ENCODE assay signal across 10 cellular contexts in the genomic region with DNA sequence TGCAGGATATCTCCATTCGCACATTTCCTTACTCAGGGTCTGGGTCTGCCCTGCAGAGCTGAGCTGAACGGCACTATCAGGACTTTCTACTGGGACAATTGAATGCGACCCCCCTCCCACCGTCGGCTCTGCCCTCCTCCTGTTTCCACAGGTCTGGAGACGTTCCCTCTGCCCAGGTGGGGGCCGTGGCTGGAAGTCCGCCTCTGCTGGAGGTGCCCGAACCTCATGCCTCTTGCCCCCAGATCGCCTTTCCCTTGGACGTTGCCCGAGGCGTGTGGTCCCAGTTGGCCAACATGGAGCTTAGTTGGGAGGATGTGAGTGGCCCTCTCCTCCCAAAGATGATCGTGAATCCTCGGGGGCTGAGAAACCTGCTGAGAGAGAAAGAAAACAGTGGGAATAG. TPM values are rescaled to one million over a fixed set of nuclear protein-coding genes. Genes with fewer than 3 reads are reported as not detected.
A peak's percentile ranks its signal among the peaks of the same experiment; 100 is the strongest.
DNase-seq lines count a peak whose midpoint lies in the region; ATAC-seq, FAIRE-seq and TF ChIP-seq lines count a peak whose summit lies in the region.
"Had no signal": no experiment of that assay in that cellular context is flagged by ENCODE, and none has a peak within 500 bp of the region (broad histone marks: within the 10 kb centered on the region; RNA-seq: fewer than 3 reads in every experiment).

No MANE protein-coding gene starts in this region.

- H3K9me3 Mint-ChIP-seq in activated naive CD8-positive, alpha-beta T cell treated with anti-CD3 and anti-CD28 coated beads for 36 hours: peaks cover 10% of the 10 kb centered on the region
- H3K9me3 Mint-ChIP-seq in naive B cell: peaks cover 5 to 15% (median 14%) of the 10 kb centered on the region in 7 donors

- H3K27me3 ChIP-seq in BE2C: no peaks in the 10 kb centered on the region

- TF ChIP-seq CTCF in BE2C (IDR thresholded peaks at IDR 0.05; ENCODE audit: low read depth, low read length): no peak

- H3K4me3 ChIP-seq in BE2C (ENCODE audit: low read depth, low read length): peak overlapping the region; percentile 51

- H3K27me3 Mint-ChIP-seq in activated naive CD8-positive, alpha-beta T cell treated with anti-CD3 and anti-CD28 coated beads for 36 hours: peaks cover 40% of the 10 kb centered on the region
- H3K27me3 Mint-ChIP-seq in naive B cell: peaks cover 8 to 37% (median 27%) of the 10 kb centered on the region in 3 donors

- no peaks in the 10 kb centered on the region for H3K36me3 Mint-ChIP-seq in activated naive CD8-positive, alpha-beta T cell treated with anti-CD3 and anti-CD28 coated beads for 36 hours
- H3K36me3 Mint-ChIP-seq in naive B cell: peaks cover 0 to 9% of the 10 kb centered on the region in 2 donors

- H3K4me3 Mint-ChIP-seq in activated naive CD8-positive, alpha-beta T cell treated with anti-CD3 and anti-CD28 coated beads for 36 hours: peak overlapping the region; percentile 62
- H3K4me3 Mint-ChIP-seq in naive B cell: peak overlapping the region in 7 of 8 donors; percentile 28 to 89 (median 78)

- DNase-seq in BE2C (no peak), naive B cell (no peak), Ammon's horn (ENCODE audit: low spot score) (no peak), NCI-H1694 treated with DMSO at 0.1 percent for 48 hours (lab: John Stamatoyannopoulos, UW) (no peak), RCC 7860 (ENCODE audit: low spot score) (no peak), sciatic nerve (ENCODE audit: low spot score) (no peak)
- no peak for DNase-seq in activated naive CD8-positive, alpha-beta T cell treated with anti-CD3 and anti-CD28 coated beads for 36 hours
- DNase-seq: SW 1271 had no signal

- H3K4me1 Mint-ChIP-seq in activated naive CD8-positive, alpha-beta T cell treated with anti-CD3 and anti-CD28 coated beads for 36 hours: peaks cover 18% of the 10 kb centered on the region
- H3K4me1 Mint-ChIP-seq in naive B cell: peaks cover 17 to 19% (median 19%) of the 10 kb centered on the region in 3 donors

- no peak for FAIRE-seq in RCC 7860 (lab: Jason Lieb, UNC)
- FAIRE-seq: kidney had no signal

- H3K9me3 ChIP-seq in BE2C: peaks cover 3% of the 10 kb centered on the region; the same call in 1 of the 2 replicates

- peaks cover 6% of the 10 kb centered on the region; the same call in 1 of the 2 replicates for H3K4me1 ChIP-seq in BE2C

- intact Hi-C loops in sciatic nerve (cut with DNase I): no loop called here

- no peaks in the 10 kb centered on the region for H3K36me3 ChIP-seq in BE2C

- no peak overlapping the region for H3K27ac Mint-ChIP-seq in activated naive CD8-positive, alpha-beta T cell treated with anti-CD3 and anti-CD28 coated beads for 36 hours
- H3K27ac Mint-ChIP-seq in naive B cell: peak overlapping the region in 5 of 6 donors; percentile 1 to 92 (median 73)

- peak; percentile 12 for ATAC-seq in GM18498 (IDR thresholded peaks at IDR 0.05; ENCODE audit: unreplicated experiment)
- ATAC-seq in naive B cell (ENCODE audit: low read depth in 2 of 2): peak; percentile 7 to 13
- ATAC-seq in sciatic nerve: no peak

RNA-seq across cellular contexts. Expression of a gene that starts 21.2 kb away (rescaled TPM):
- polyA plus RNA-seq in BE2C (2012; ENCODE audit: insufficient read depth, insufficient read length, low read depth): 184 TPM
- total RNA-seq in activated naive CD8-positive, alpha-beta T cell treated with anti-CD3 and anti-CD28 coated beads for 36 hours: 10 to 100 TPM; 88.0 to 88.6 TPM
- polyA plus RNA-seq in naive B cell (ENCODE audit: low read depth in 6 of 6): 10 to 100 TPM; 25.9 to 90.4 (median 56.2) TPM
- total RNA-seq in sciatic nerve: 303 TPM

RNA-seq across cellular contexts. Expression of a gene that starts 45.1 kb away (rescaled TPM):
- 43.8 TPM for polyA plus RNA-seq in BE2C (2012; ENCODE audit: insufficient read depth, insufficient read length, low read depth)
- 10 to 100 TPM; 42.9 to 44.2 TPM for total RNA-seq in activated naive CD8-positive, alpha-beta T cell treated with anti-CD3 and anti-CD28 coated beads for 36 hours
- 10 to 100 TPM; 47.5 to 70.7 (median 57.8) TPM for polyA plus RNA-seq in naive B cell (ENCODE audit: low read depth in 6 of 6)
- 37.4 TPM for total RNA-seq in sciatic nerve

RNA-seq across cellular contexts. Expression of a gene that starts 45.4 kb away (rescaled TPM):
- polyA plus RNA-seq in BE2C (2012; ENCODE audit: insufficient read depth, insufficient read length, low read depth): 54.9 TPM
- total RNA-seq in activated naive CD8-positive, alpha-beta T cell treated with anti-CD3 and anti-CD28 coated beads for 36 hours: 10 to 100 TPM; 36.3 to 38.9 TPM
- 10 to 100 TPM; 11.0 to 55.5 (median 41.9) TPM for polyA plus RNA-seq in naive B cell (ENCODE audit: low read depth in 6 of 6)
- 30.3 TPM for total RNA-seq in sciatic nerve
